In genomic region chr12:55827806-55828205, GRCh38 we compare ENCODE assay signal across 10 cellular contexts. TPM values are rescaled to one million over a fixed set of nuclear protein-coding genes. Genes with fewer than 3 reads are reported as not detected.
DNase-seq lines count a peak whose midpoint lies in the region; ATAC-seq, FAIRE-seq and TF ChIP-seq lines count a peak whose summit lies in the region.
"Had no signal": no experiment of that assay in that cellular context is flagged by ENCODE, and none has a peak within 500 bp of the region (broad histone marks: within the 10 kb centered on the region; RNA-seq: fewer than 3 reads in every experiment).

No MANE protein-coding gene starts in this region.

- H2AFZ ChIP-seq in SK-N-SH (ENCODE audit: low read depth), result no peak overlapping the region
- no peak overlapping the region for H2AFZ ChIP-seq in PC-9
- no peak overlapping the region for H2AFZ ChIP-seq in endothelial cell of umbilical vein (ENCODE audit: low read depth, low read length)

- H3K36me3 ChIP-seq in SK-N-SH (replicated peaks in 1 of 2; ENCODE audit: control insufficient read depth in 1 of 2, insufficient read depth in 2 of 2, low read length in 1 of 2) (peaks cover 10 to 31% of the 10 kb centered on the region in 2 experiments), PC-9 (ENCODE audit: low read depth) (peaks cover 5% of the 10 kb centered on the region; the same call in 1 of the 2 replicates), endothelial cell of umbilical vein (ENCODE audit: control insufficient read depth in 2 of 2, extremely low read depth in 1 of 2, insufficient read depth in 2 of 2, low read length in 2 of 2) (peaks cover 2 to 3% of the 10 kb centered on the region in 2 experiments), rectal smooth muscle tissue (ENCODE audit: control insufficient read depth, insufficient read depth, low read length) (no peaks in the 10 kb centered on the region)

- CTCF ChIA-PET in SK-N-SH (lab: Yijun Ruan, JAX), result interaction anchor here (0.8 to 1.0 kb wide), 3 partner anchors 10 to 102 kb away, joined by 3 read pairs; partner anchors contain the start of genes ORMDL2, PYM1 and SARNP
- CTCF ChIA-PET in PC-9 (lab: Charles Lee), result no interaction called here
- CTCF ChIA-PET in endothelial cell of umbilical vein (lab: Charles Lee), result interaction anchor here (1.6 kb wide), 1 partner anchor 10 kb away, joined by 6 read pairs; the partner anchor contains the start of genes ORMDL2 and SARNP

- H3K4me2 ChIP-seq in SK-N-SH (peak overlapping the region; percentile 83), PC-9 (peak overlapping the region; percentile 93), endothelial cell of umbilical vein (ENCODE audit: insufficient read depth, low read length) (peak overlapping the region; percentile 74)

- no peak for TF ChIP-seq RAD21 in SK-N-SH (IDR thresholded peaks at IDR 0.05; ENCODE audit: low read length)

- H3K27ac ChIP-seq in SK-N-SH (ENCODE audit: low read depth in 2 of 2, low read length in 1 of 2) (no peak overlapping the region; a peak in 1 of 4 replicates), PC-9 (no peak overlapping the region), endothelial cell of umbilical vein (ENCODE audit: insufficient read depth, low read depth, low read length) (no peak overlapping the region), rectal smooth muscle tissue (ENCODE audit: low read depth, low read length) (no peak overlapping the region)

- H3K27me3 ChIP-seq in SK-N-SH (ENCODE audit: insufficient read depth) (no peaks in the 10 kb centered on the region), PC-9 (ENCODE audit: insufficient read depth, low read depth) (no peaks in the 10 kb centered on the region), endothelial cell of umbilical vein (ENCODE audit: control insufficient read depth in 2 of 2, insufficient read depth in 2 of 2, low read length in 2 of 2) (no peaks in the 10 kb centered on the region), rectal smooth muscle tissue (ENCODE audit: control insufficient read depth, insufficient read depth, low read length) (no peaks in the 10 kb centered on the region)
- H3K27me3 ChIP-seq: thyroid gland had no signal

- dilution Hi-C loops in endothelial cell of umbilical vein (cut with MboI; ENCODE audit: extremely low pct_ligation_motif_present, low sequenced_read_pairs), result no loop called here

- no peak for TF ChIP-seq CTCF in SK-N-SH (IDR thresholded peaks at IDR 0.05)
- TF ChIP-seq CTCF in PC-9 (conservative IDR thresholded peaks at IDR 0.05), result no peak
- TF ChIP-seq CTCF in endothelial cell of umbilical vein (IDR thresholded peaks at IDR 0.05; ENCODE audit: extremely low read depth in 1 of 2, insufficient read depth in 1 of 2, low read depth in 1 of 2, low read length in 2 of 2), result no peak

- H3K4me3 ChIP-seq in SK-N-SH (ENCODE audit: low read depth in 2 of 2, low read length in 1 of 2) (peak overlapping the region in 1 of 2 experiments; percentile 89; a peak in 2 of 4 replicates), PC-9 (no peak overlapping the region), endothelial cell of umbilical vein (replicated peaks in 1 of 3; ENCODE audit: insufficient read depth in 1 of 3, low read depth in 1 of 3, low read length in 3 of 3) (no peak overlapping the region), rectal smooth muscle tissue (ENCODE audit: low read length) (peak overlapping the region; percentile 77)
- H3K4me3 ChIP-seq: thyroid gland had no signal

- H4K20me1 ChIP-seq in SK-N-SH (ENCODE audit: insufficient read depth), result no peaks in the 10 kb centered on the region
- H4K20me1 ChIP-seq in PC-9 (ENCODE audit: insufficient read depth), result 0 out of 2 replicates have a peak, but pooled peaks cover 3% of the 10 kb centered on the region
- H4K20me1 ChIP-seq in endothelial cell of umbilical vein (replicated peaks; ENCODE audit: control insufficient read depth, extremely low read depth, insufficient read depth, low read length), result no peaks in the 10 kb centered on the region

- TF ChIP-seq EP300 in SK-N-SH (IDR thresholded peaks at IDR 0.05; ENCODE audit: borderline replicate concordance in 1 of 2, low read depth in 1 of 2, low read length in 1 of 2), result no peak

- H3K9me2 ChIP-seq in SK-N-SH (no peaks in the 10 kb centered on the region), PC-9 (ENCODE audit: insufficient read depth) (no peaks in the 10 kb centered on the region)

- TF ChIP-seq POLR2A in endothelial cell of umbilical vein (IDR thresholded peaks at IDR 0.05; ENCODE audit: low read depth, low read length), result no peak

- ATAC-seq in SK-N-SH treated with all-trans-retinoic acid at 6 μM for 48 hours (no peak), HG03342 (IDR thresholded peaks at IDR 0.05; ENCODE audit: unreplicated experiment) (no peak)

- H3K9ac ChIP-seq in SK-N-SH (no peak overlapping the region), endothelial cell of umbilical vein (replicated peaks; ENCODE audit: extremely low read depth, insufficient read depth, low read length) (no peak overlapping the region), rectal smooth muscle tissue (ENCODE audit: low read length) (no peak overlapping the region)

- POLR2A ChIA-PET in SK-N-SH (lab: Yijun Ruan, JAX), result interaction anchor here (2.7 kb wide), 1 partner anchor 10 kb away, joined by 19 read pairs; the partner anchor contains the start of genes ORMDL2 and SARNP
- POLR2A ChIA-PET in PC-9 (lab: Charles Lee; ENCODE audit: unreplicated experiment), result no interaction called here
- POLR2A ChIA-PET in endothelial cell of umbilical vein (lab: Charles Lee), result no interaction called here

- H3K9me3 ChIP-seq in SK-N-SH (no peaks in the 10 kb centered on the region), PC-9 (ENCODE audit: insufficient read depth, low read depth) (no peaks in the 10 kb centered on the region), endothelial cell of umbilical vein (replicated peaks; ENCODE audit: control insufficient read depth, insufficient read depth, low read length) (no peaks in the 10 kb centered on the region)
- H3K9me3 ChIP-seq: thyroid gland had no signal

- BruUV-seq in PC-9 (replicated peaks; lab: Mats Ljungman, UMichigan), result no TSS peak
- no TSS peak for BruUV-seq in endothelial cell of umbilical vein (replicated peaks; lab: Mats Ljungman, UMichigan)

- 96% methylated on average over 15 of the region's 15 CpGs for WGBS in SK-N-SH (ENCODE audit: low lambda C conversion rate)

- intact Hi-C loops in PC-9 (cut with micrococcal nuclease; ENCODE audit: unreplicated experiment) (no loop called here), endothelial cell of umbilical vein (cut with micrococcal nuclease) (no loop called here)

- H3F3A ChIP-seq in SK-N-SH (replicated peaks; ENCODE audit: insufficient read depth), result peaks cover 18% of the 10 kb centered on the region
- peaks cover 13% of the 10 kb centered on the region; the same call in 1 of the 2 replicates for H3F3A ChIP-seq in PC-9 (ENCODE audit: insufficient read depth, low read depth)

- no peaks in the 10 kb centered on the region for H3K9me1 ChIP-seq in endothelial cell of umbilical vein (replicated peaks; ENCODE audit: control insufficient read depth, extremely low read depth, insufficient read depth, low read length)

- H3K4me1 ChIP-seq in SK-N-SH (ENCODE audit: control insufficient read depth in 1 of 2, insufficient read depth in 2 of 2, low read depth in 1 of 2, low read length in 1 of 2) (peaks cover 10 to 41% of the 10 kb centered on the region in 2 experiments; a peak in 3 of 4 replicates), PC-9 (replicated peaks; ENCODE audit: insufficient read depth) (peaks cover 39% of the 10 kb centered on the region), endothelial cell of umbilical vein (ENCODE audit: control insufficient read depth, extremely low read depth, insufficient read depth, low read length) (peaks cover 27% of the 10 kb centered on the region), rectal smooth muscle tissue (ENCODE audit: control insufficient read depth, insufficient read depth, low read length) (peaks cover 5% of the 10 kb centered on the region)

- no peak for FAIRE-seq in endothelial cell of umbilical vein (lab: Jason Lieb, UNC)

- H3K79me2 ChIP-seq in SK-N-SH (ENCODE audit: insufficient read depth) (peaks cover 67% of the 10 kb centered on the region), PC-9 (ENCODE audit: low read depth) (peaks cover 57% of the 10 kb centered on the region), endothelial cell of umbilical vein (ENCODE audit: control insufficient read depth, insufficient read depth, low read length) (peaks cover 37% of the 10 kb centered on the region)

- DNase-seq in SK-N-SH (no peak), PC-9 (no peak), endothelial cell of umbilical vein (ENCODE audit: low read depth, low spot score) (no peak), DMS79 (lab: John Stamatoyannopoulos, UW) (no peak)
- no peak for DNase-seq in stimulated activated CD4-positive, alpha-beta T cell treated with anti-CD3 and anti-CD28 coated beads, Interleukin-4, amount 100 ng/mL, for 4 hours
- DNase-seq: NCI-H1436 treated with DMSO at 0.1 percent for 48 hours, thyroid gland had no signal

RNA-seq across cellular contexts. Expression of gene DNAJC14, which starts 1.6 kb away (rescaled TPM):
- polyA plus RNA-seq in SK-N-SH (2012; rRNA removed) (11.0 and 15.4 TPM in 2 replicates), endothelial cell of umbilical vein (15.7 and 16.0 TPM in 2 replicates)
- polyA plus RNA-seq in SK-N-SH (2012; cell fraction: cytosol; rRNA removed), result 15.9 and 16.6 TPM in 2 replicates
- 7.5 and 9.3 TPM in 2 replicates for polyA plus RNA-seq in SK-N-SH (2012; cell fraction: nucleus; rRNA removed)
- total RNA-seq in PC-9 (2021) (27.6 and 31.1 TPM in 2 replicates), endothelial cell of umbilical vein (29.7 and 33.3 TPM in 2 replicates)
- polyA plus RNA-seq in endothelial cell of umbilical vein (2011; cell fraction: cytosol; rRNA removed), result 14.4 and 15.0 TPM in 2 replicates
- 7.0 and 7.4 TPM in 2 replicates for polyA plus RNA-seq in endothelial cell of umbilical vein (2011; cell fraction: nucleus; rRNA removed)
- 24.0 and 24.1 TPM in 2 replicates for polyA plus RNA-seq in endothelial cell of umbilical vein (2012)
- 11.1 and 19.5 TPM in 2 replicates for polyA minus RNA-seq in endothelial cell of umbilical vein
- polyA minus RNA-seq in endothelial cell of umbilical vein (2011; cell fraction: cytosol; rRNA and poly(A)+ RNA removed), result 11.3 TPM
- polyA minus RNA-seq in endothelial cell of umbilical vein (2011; cell fraction: nucleus; rRNA and poly(A)+ RNA removed), result 5.2 and 6.0 TPM in 2 replicates

RNA-seq across cellular contexts. Expression of gene ORMDL2, which starts 10.0 kb away (rescaled TPM):
- 35.2 and 37.3 TPM in 2 replicates for polyA plus RNA-seq in SK-N-SH (2012; rRNA removed)
- polyA plus RNA-seq in SK-N-SH (2012; cell fraction: cytosol; rRNA removed), result 33.4 and 34.1 TPM in 2 replicates
- 25.2 and 27.5 TPM in 2 replicates for polyA plus RNA-seq in SK-N-SH (2012; cell fraction: nucleus; rRNA removed)
- 22.5 and 22.9 TPM in 2 replicates for total RNA-seq in PC-9 (2021)
- 55.0 and 57.8 TPM in 2 replicates for total RNA-seq in endothelial cell of umbilical vein
- polyA plus RNA-seq in endothelial cell of umbilical vein, result 70.4 and 111 TPM in 2 replicates
- polyA plus RNA-seq in endothelial cell of umbilical vein (2011; cell fraction: cytosol; rRNA removed), result 60.4 and 65.3 TPM in 2 replicates
- polyA plus RNA-seq in endothelial cell of umbilical vein (2011; cell fraction: nucleus; rRNA removed), result 22.9 and 28.0 TPM in 2 replicates
- 59.2 and 74.3 TPM in 2 replicates for polyA plus RNA-seq in endothelial cell of umbilical vein (2012)
- polyA minus RNA-seq in endothelial cell of umbilical vein, result 85.2 and 109 TPM in 2 replicates
- polyA minus RNA-seq in endothelial cell of umbilical vein (2011; cell fraction: cytosol; rRNA and poly(A)+ RNA removed), result 47.1 TPM
- polyA minus RNA-seq in endothelial cell of umbilical vein (2011; cell fraction: nucleus; rRNA and poly(A)+ RNA removed), result 19.0 and 31.2 TPM in 2 replicates

RNA-seq across cellular contexts. Expression of gene SARNP, which starts 10.3 kb away (rescaled TPM):
- polyA plus RNA-seq in SK-N-SH (2012; rRNA removed), result 65.8 and 66.9 TPM in 2 replicates
- 92.0 and 146 TPM in 2 replicates for polyA plus RNA-seq in SK-N-SH (2012; cell fraction: cytosol; rRNA removed)
- 23.2 and 38.0 TPM in 2 replicates for polyA plus RNA-seq in SK-N-SH (2012; cell fraction: nucleus; rRNA removed)
- 65.6 and 74.8 TPM in 2 replicates for total RNA-seq in PC-9 (2021)
- total RNA-seq in endothelial cell of umbilical vein, result 88.1 and 101 TPM in 2 replicates
- 101 and 108 TPM in 2 replicates for polyA plus RNA-seq in endothelial cell of umbilical vein
- 113 and 114 TPM in 2 replicates for polyA plus RNA-seq in endothelial cell of umbilical vein (2011; cell fraction: cytosol; rRNA removed)
- polyA plus RNA-seq in endothelial cell of umbilical vein (2011; cell fraction: nucleus; rRNA removed), result 57.2 and 74.4 TPM in 2 replicates
- polyA plus RNA-seq in endothelial cell of umbilical vein (2012), result 139 and 163 TPM in 2 replicates
- 45.1 and 56.5 TPM in 2 replicates for polyA minus RNA-seq in endothelial cell of umbilical vein
- polyA minus RNA-seq in endothelial cell of umbilical vein (2011; cell fraction: cytosol; rRNA and poly(A)+ RNA removed), result 22.4 TPM
- polyA minus RNA-seq in endothelial cell of umbilical vein (2011; cell fraction: nucleus; rRNA and poly(A)+ RNA removed), result 25.4 and 37.1 TPM in 2 replicates

RNA-seq across cellular contexts. Expression of gene MMP19, which starts 14.9 kb away (rescaled TPM):
- polyA plus RNA-seq in SK-N-SH (2012; rRNA removed), result 5.7 and 6.8 TPM in 2 replicates
- 3.1 and 3.8 TPM in 2 replicates for polyA plus RNA-seq in SK-N-SH (2012; cell fraction: cytosol; rRNA removed)
- 13.5 and 15.4 TPM in 2 replicates for polyA plus RNA-seq in SK-N-SH (2012; cell fraction: nucleus; rRNA removed)
- total RNA-seq in PC-9 (2021), result 0.60 and 0.83 TPM in 2 replicates
- total RNA-seq in endothelial cell of umbilical vein, result 0.31 and 0.78 TPM in 2 replicates
- polyA plus RNA-seq in endothelial cell of umbilical vein, result 1.6 and 2.0 TPM in 2 replicates
- 1.7 and 2.2 TPM in 2 replicates for polyA plus RNA-seq in endothelial cell of umbilical vein (2011; cell fraction: cytosol; rRNA removed)
- 3.2 and 4.1 TPM in 2 replicates for polyA plus RNA-seq in endothelial cell of umbilical vein (2011; cell fraction: nucleus; rRNA removed)
- 2.1 and 3.2 TPM in 2 replicates for polyA plus RNA-seq in endothelial cell of umbilical vein (2012)
- 0.93 and 1.3 TPM in 2 replicates for polyA minus RNA-seq in endothelial cell of umbilical vein
- polyA minus RNA-seq in endothelial cell of umbilical vein (2011; cell fraction: cytosol; rRNA and poly(A)+ RNA removed), result not detected
- 1.2 TPM in 1 of 2 replicates, not detected in the other for polyA minus RNA-seq in endothelial cell of umbilical vein (2011; cell fraction: nucleus; rRNA and poly(A)+ RNA removed)
